In the genomic region with DNA sequence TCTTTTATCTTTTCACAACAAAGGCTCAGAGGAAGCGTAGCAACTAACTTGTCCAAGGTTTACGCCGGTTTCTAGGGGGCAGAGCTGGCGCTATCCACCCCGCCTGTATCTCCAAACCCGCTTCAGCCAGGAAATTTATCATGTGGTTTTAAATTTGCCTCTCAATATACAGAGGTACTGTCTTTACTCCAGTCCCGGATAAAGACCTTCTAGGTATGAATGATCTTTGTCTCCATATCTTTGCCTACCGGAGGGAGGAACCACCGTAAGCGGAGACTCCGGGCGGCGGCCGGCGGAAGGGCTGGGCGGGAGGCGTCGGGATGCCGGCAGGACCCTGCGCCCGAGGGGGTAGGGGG, we compare ENCODE assay signal across 8 cellular contexts.
DNase-seq lines count a peak whose midpoint lies in the region; ATAC-seq and TF ChIP-seq lines count a peak whose summit lies in the region.

No MANE protein-coding gene starts in this region.

- no peaks in the 10 kb centered on the region for H3K27me3 ChIP-seq in mucosa of stomach (ENCODE audit: control insufficient read depth, insufficient read depth, low read length)

- peak overlapping the region; percentile 56 for H3K9ac ChIP-seq in mucosa of stomach (ENCODE audit: low read length)

- no peaks in the 10 kb centered on the region for H3K36me3 ChIP-seq in mucosa of stomach (ENCODE audit: control insufficient read depth, insufficient read depth, low read length)

- ATAC-seq in GM19351 (IDR thresholded peaks at IDR 0.05; ENCODE audit: unreplicated experiment) (peak; percentile 27), GM21423 (IDR thresholded peaks at IDR 0.05; ENCODE audit: unreplicated experiment) (no peak)

- DNase-seq in HS-5 (ENCODE audit: low read depth) (peak; percentile 8), SW480 (ENCODE audit: low spot score) (peak; percentile 79), epithelial cell of prostate (ENCODE audit: low read depth, low spot score) (no peak), iPS-NIHi11 (ENCODE audit: low spot score) (no peak)

- H3K9me3 ChIP-seq in mucosa of stomach (ENCODE audit: control insufficient read depth, low read length) = no peaks in the 10 kb centered on the region

- peak overlapping the region; percentile 22 for H3K4me3 ChIP-seq in mucosa of stomach (ENCODE audit: low read length)

- no peak for TF ChIP-seq CTCF in C4-2B (conservative IDR thresholded peaks at IDR 0.05)

- H3K4me1 ChIP-seq in mucosa of stomach (ENCODE audit: control insufficient read depth, insufficient read depth, low read length) = no peaks in the 10 kb centered on the region

- peak overlapping the region; percentile 67; the same call in 1 of the 2 replicates for H3K27ac ChIP-seq in C4-2B
- peak overlapping the region; percentile 75 for H3K27ac ChIP-seq in epithelial cell of prostate

Comparison
In these comparisons a context has a peak if more than half of its experiments do, and no peak if none do; other contexts are left out.
1. DNase-seq: peak in HS-5 (single experiment) and SW480 (single experiment); none in epithelial cell of prostate (single experiment) and iPS-NIHi11 (single experiment).